1 cellular context compared by ENCODE assay signal in the genomic region with DNA sequence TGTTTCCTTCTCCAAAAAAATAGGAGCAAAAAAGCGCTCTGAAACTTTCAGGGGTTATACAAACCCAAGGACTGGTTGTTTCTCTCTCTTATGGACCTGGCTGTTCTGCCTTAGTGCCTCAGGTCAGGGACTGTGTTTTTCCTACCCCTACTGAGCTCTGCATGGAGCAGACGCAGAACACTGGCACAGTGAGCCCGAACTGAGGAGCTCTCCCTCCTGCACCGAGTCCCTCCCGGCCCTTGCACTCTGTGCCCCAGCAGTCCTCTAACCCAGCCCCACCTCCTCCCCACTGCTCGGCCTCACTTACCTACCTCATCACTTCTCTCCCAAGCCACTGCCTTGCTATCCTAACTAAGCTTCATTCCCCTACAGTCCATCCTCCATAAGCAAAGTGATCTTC.
TF ChIP-seq lines count a peak whose summit lies in the region.

No MANE protein-coding gene starts in this region.

TF ChIP-seq in HEK293, 187 proteins besides CTCF, POLR2A, EP300 and RAD21 (continued from another document):
- TF ChIP-seq, protein P1, sequence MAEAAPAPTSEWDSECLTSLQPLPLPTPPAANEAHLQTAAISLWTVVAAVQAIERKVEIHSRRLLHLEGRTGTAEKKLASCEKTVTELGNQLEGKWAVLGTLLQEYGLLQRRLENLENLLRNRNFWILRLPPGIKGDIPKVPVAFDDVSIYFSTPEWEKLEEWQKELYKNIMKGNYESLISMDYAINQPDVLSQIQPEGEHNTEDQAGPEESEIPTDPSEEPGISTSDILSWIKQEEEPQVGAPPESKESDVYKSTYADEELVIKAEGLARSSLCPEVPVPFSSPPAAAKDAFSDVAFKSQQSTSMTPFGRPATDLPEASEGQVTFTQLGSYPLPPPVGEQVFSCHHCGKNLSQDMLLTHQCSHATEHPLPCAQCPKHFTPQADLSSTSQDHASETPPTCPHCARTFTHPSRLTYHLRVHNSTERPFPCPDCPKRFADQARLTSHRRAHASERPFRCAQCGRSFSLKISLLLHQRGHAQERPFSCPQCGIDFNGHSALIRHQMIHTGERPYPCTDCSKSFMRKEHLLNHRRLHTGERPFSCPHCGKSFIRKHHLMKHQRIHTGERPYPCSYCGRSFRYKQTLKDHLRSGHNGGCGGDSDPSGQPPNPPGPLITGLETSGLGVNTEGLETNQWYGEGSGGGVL (tag by site-specific recombination; IDR thresholded peaks at IDR 0.05), result 0 out of 2 replicates have a peak, but pooled peaks have one; percentile 14
- TF ChIP-seq ZIC2 (tag by site-specific recombination; IDR thresholded peaks at IDR 0.05), result peak; percentile 89
